ENCODE assay signal across 18 cellular contexts in the genomic region with DNA sequence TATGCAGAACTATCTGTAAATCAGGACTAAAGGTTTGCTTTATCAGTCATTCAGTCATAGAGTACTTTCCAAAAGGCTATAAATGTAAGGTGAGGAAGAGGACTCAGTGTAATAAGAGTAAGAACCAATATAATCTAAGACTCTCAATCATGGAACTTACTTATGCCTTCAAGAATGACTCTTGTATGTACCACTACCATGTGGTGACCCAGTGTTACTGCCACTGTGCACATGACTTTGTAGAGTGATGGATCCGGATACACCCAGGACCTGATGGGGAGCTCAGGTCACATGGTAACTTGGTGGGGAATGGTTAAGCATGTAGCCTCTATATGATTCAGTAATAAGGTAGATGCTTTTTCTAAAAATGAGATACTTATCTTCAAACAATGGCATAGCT.
DNase-seq lines count a peak whose midpoint lies in the region; ATAC-seq, FAIRE-seq and TF ChIP-seq lines count a peak whose summit lies in the region.
"Had no signal": no experiment of that assay in that cellular context is flagged by ENCODE, and none has a peak within 500 bp of the region (broad histone marks: within the 10 kb centered on the region; RNA-seq: fewer than 3 reads in every experiment).

No MANE protein-coding gene starts in this region.

- H3K9me3 ChIP-seq in small intestine (ENCODE audit: control insufficient read depth, low read depth) (no peaks in the 10 kb centered on the region), left lung (no peaks in the 10 kb centered on the region)

- DNase-seq in NCI-H69 (lab: John Stamatoyannopoulos, UW) (peak; percentile 40), hepatic stellate cell (ENCODE audit: low spot score) (no peak), small intestine (no peak), left lung (no peak)
- DNase-seq: C1 segment of cervical spinal cord; Calu3; CD4-positive, alpha-beta memory T cell; COR-L47; DMS153; DND-41; GM23248; H7; HCEC 1CT had no signal

- intact Hi-C loops in left lung (cut with DNase I) = no loop called here

- H3K4me1 ChIP-seq in small intestine (ENCODE audit: control insufficient read depth in 2 of 2, insufficient read depth in 1 of 2, low read depth in 1 of 2, low read length in 1 of 2) (no peaks in the 10 kb centered on the region), left lung (no peaks in the 10 kb centered on the region)

- H3K27ac Mint-ChIP-seq in stimulated activated memory B cell treated with anti-CD40 and anti-IgM and Interleukin-4, amounts not matched to agents 10 μg/mL and 1 μg/mL and 100 μg/mL, for 72 hours = no peak overlapping the region
- H3K27ac Mint-ChIP-seq: CD4-positive, alpha-beta memory T cell had no signal

- 84 to 98% (median 93%) methylated on average over 1 of the region's 1 CpG for WGBS in small intestine, 3 donors

- H3K27ac ChIP-seq in small intestine (ENCODE audit: low read depth in 1 of 2, low read length in 1 of 2) (no peak overlapping the region), left lung (no peak overlapping the region)
- H3K27ac ChIP-seq: GM23248 had no signal

- H3K36me3 ChIP-seq in small intestine (ENCODE audit: control insufficient read depth in 2 of 2, insufficient read depth in 2 of 2, low read length in 2 of 2) = no peaks in the 10 kb centered on the region
- no peaks in the 10 kb centered on the region for H3K36me3 ChIP-seq in left lung

- no peaks in the 10 kb centered on the region for H3K27me3 ChIP-seq in small intestine (ENCODE audit: control insufficient read depth in 2 of 2, insufficient read depth in 2 of 2, low read length in 2 of 2)
- H3K27me3 ChIP-seq in left lung = no peaks in the 10 kb centered on the region

- H3K9me3 Mint-ChIP-seq in stimulated activated memory B cell treated with anti-CD40 and anti-IgM and Interleukin-4, amounts not matched to agents 10 μg/mL and 1 μg/mL and 100 μg/mL, for 72 hours = no peaks in the 10 kb centered on the region

- ATAC-seq in GM18508 (IDR thresholded peaks at IDR 0.05; ENCODE audit: insufficient read depth, unreplicated experiment) (peak; percentile 54), GM19397 (IDR thresholded peaks at IDR 0.05; ENCODE audit: unreplicated experiment) (peak; percentile 55), left lung (no peak)
- ATAC-seq in stimulated activated memory B cell treated with anti-CD40 and anti-IgM and Interleukin-4, amounts not matched to agents 10 μg/mL and 1 μg/mL and 100 μg/mL, for 72 hours = peak; percentile 24

- TF ChIP-seq CTCF in left lung (IDR thresholded peaks at IDR 0.05) = no peak

- no peak for FAIRE-seq in small intestine (lab: Jason Lieb, UNC)
- FAIRE-seq: G401.6, H1 had no signal

- no peak overlapping the region for H3K4me3 Mint-ChIP-seq in stimulated activated memory B cell treated with anti-CD40 and anti-IgM and Interleukin-4, amounts not matched to agents 10 μg/mL and 1 μg/mL and 100 μg/mL, for 72 hours
- H3K4me3 Mint-ChIP-seq: CD4-positive, alpha-beta memory T cell had no signal

- H3K36me3 Mint-ChIP-seq in stimulated activated memory B cell treated with anti-CD40 and anti-IgM and Interleukin-4, amounts not matched to agents 10 μg/mL and 1 μg/mL and 100 μg/mL, for 72 hours = no peaks in the 10 kb centered on the region
- H3K36me3 Mint-ChIP-seq: CD4-positive, alpha-beta memory T cell had no signal

- no peaks in the 10 kb centered on the region for H3K27me3 Mint-ChIP-seq in stimulated activated memory B cell treated with anti-CD40 and anti-IgM and Interleukin-4, amounts not matched to agents 10 μg/mL and 1 μg/mL and 100 μg/mL, for 72 hours
- H3K27me3 Mint-ChIP-seq: CD4-positive, alpha-beta memory T cell had no signal

- H3K4me1 Mint-ChIP-seq in stimulated activated memory B cell treated with anti-CD40 and anti-IgM and Interleukin-4, amounts not matched to agents 10 μg/mL and 1 μg/mL and 100 μg/mL, for 72 hours = no peaks in the 10 kb centered on the region
- H3K4me1 Mint-ChIP-seq: CD4-positive, alpha-beta memory T cell had no signal

- H3K4me3 ChIP-seq in small intestine (ENCODE audit: low read depth in 1 of 2, low read length in 2 of 2) = no peak overlapping the region
- H3K4me3 ChIP-seq in left lung = no peak overlapping the region
- H3K4me3 ChIP-seq: GM23248 had no signal
